In the genomic region with DNA sequence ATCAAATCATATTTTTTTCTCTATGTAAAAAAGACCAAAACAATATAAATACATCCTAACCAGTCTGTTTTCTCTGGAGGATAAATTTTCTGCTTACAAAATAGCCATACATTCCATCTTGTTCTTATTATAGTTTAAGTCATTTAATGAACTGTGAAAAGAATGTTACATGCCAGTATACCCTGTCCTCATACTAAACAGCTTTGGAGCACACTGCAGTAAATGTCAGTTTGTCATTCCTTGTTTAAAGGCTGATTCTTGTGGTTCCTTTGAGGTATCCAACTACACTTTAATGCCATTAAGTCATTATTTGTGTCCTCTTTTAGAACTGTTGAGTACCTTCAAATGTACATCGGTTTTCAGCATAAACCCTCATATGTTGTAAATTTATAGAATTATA, we compare ENCODE assay signal across 14 cellular contexts.
"Had no signal": no experiment of that assay in that cellular context is flagged by ENCODE, and none has a peak within 500 bp of the region (broad histone marks: within the 10 kb centered on the region; RNA-seq: fewer than 3 reads in every experiment).

No MANE protein-coding gene starts in this region.

- H3K27ac ChIP-seq: coronary artery, testis had no signal

- DNase-seq: activated B cell treated with CpG ODN at 0.5 μM for 24 hours; activated CD4-positive, alpha-beta T cell treated with anti-CD3 and anti-CD28 coated beads, Interleukin-2, amount 10 ng/mL, durations not matched to agents 7 days and 5 days; activated CD8-positive, alpha-beta memory T cell treated with anti-CD3 and anti-CD28 coated beads for 24 hours; activated naive CD4-positive, alpha-beta T cell treated with Interleukin-2 at 50 U/mL for 16 hours; central memory CD4-positive, alpha-beta T cell; effector CD4-positive, alpha-beta T cell; mesendoderm; nephron progenitor cell; stimulated activated CD4-positive, alpha-beta T cell treated with anti-CD3 and anti-CD28 coated beads, Interleukin-4, amount 100 ng/mL, for 1 hour; T-helper 2 cell; testis had no signal

- H3K27me3 Mint-ChIP-seq: activated B cell treated with CpG ODN at 0.5 μM for 24 hours had no signal

- H3K9me3 Mint-ChIP-seq: activated B cell treated with CpG ODN at 0.5 μM for 24 hours; activated CD4-positive, alpha-beta T cell treated with anti-CD3 and anti-CD28 coated beads, Interleukin-2, amount 10 ng/mL, durations not matched to agents 7 days and 5 days; nephron progenitor cell had no signal

- H3K4me1 ChIP-seq: testis had no signal

- H3K27ac Mint-ChIP-seq: activated B cell treated with CpG ODN at 0.5 μM for 24 hours; activated CD4-positive, alpha-beta T cell treated with anti-CD3 and anti-CD28 coated beads, Interleukin-2, amount 10 ng/mL, durations not matched to agents 7 days and 5 days; nephron progenitor cell; stimulated activated naive CD8-positive, alpha-beta T cell treated with anti-CD3 and anti-CD28 coated beads, Interleukin-15, Interleukin-2, amounts not matched to agents 100 ng/mL and 50 ng/mL, for 24 hours had no signal

- H3K9me3 ChIP-seq: testis had no signal

- H3K4me1 Mint-ChIP-seq: activated B cell treated with CpG ODN at 0.5 μM for 24 hours; activated CD4-positive, alpha-beta T cell treated with anti-CD3 and anti-CD28 coated beads, Interleukin-2, amount 10 ng/mL, durations not matched to agents 7 days and 5 days had no signal

- H3K4me3 ChIP-seq: coronary artery, testis had no signal

- H3K4me3 Mint-ChIP-seq: activated B cell treated with CpG ODN at 0.5 μM for 24 hours; activated CD4-positive, alpha-beta T cell treated with anti-CD3 and anti-CD28 coated beads, Interleukin-2, amount 10 ng/mL, durations not matched to agents 7 days and 5 days; nephron progenitor cell; stimulated activated naive CD8-positive, alpha-beta T cell treated with anti-CD3 and anti-CD28 coated beads, Interleukin-15, Interleukin-2, amounts not matched to agents 100 ng/mL and 50 ng/mL, for 24 hours had no signal

- H3K27me3 ChIP-seq: testis had no signal

- FAIRE-seq: TTC549 had no signal
